Comparison of ENCODE assay signal across 1 cellular context in the genomic region with DNA sequence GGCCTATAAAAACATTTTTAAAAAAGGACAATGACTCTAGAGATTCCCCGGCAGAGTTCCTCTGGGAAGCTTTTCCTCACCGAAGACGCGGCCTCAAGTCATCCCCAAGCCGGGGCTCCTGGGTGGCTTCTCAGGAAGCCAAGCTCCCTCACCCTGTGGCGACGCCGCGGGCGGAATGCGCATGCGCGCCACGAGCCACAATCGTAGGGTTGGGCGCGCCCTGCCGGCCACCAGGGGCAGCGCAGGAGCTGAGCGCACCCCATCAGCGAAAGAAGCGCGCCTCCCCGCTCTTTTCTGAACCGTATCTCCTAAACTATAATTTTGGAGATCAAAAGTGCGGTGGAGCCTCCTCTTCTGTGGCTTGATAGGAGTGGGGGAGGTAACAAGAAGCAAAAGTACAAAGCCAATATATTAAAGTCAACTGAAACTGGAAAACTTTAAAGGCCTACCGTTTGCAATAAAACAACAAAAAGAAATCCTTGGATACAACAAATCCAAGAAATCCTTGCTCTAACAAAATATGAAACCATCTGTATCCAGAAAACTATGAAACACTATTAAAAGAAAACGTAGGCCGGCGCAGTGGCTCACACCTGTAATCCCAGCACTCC.
TF ChIP-seq lines count a peak whose summit lies in the region.

No MANE protein-coding gene starts in this region.

TF ChIP-seq in endothelial cell of umbilical vein, 7 proteins besides CTCF, POLR2A, EP300 and RAD21:
- TF ChIP-seq POLR2AphosphoS5 (IDR thresholded peaks at IDR 0.05; ENCODE audit: insufficient read depth, low read depth, low read length), result no peak
- TF ChIP-seq FOS (IDR thresholded peaks at IDR 0.05; ENCODE audit: borderline replicate concordance, insufficient read depth, low read length), result no peak
- no peak for TF ChIP-seq EZH2 (IDR thresholded peaks at IDR 0.05; ENCODE audit: borderline replicate concordance, low read depth, low read length, severe bottlenecking)
- no peak for TF ChIP-seq MAX (IDR thresholded peaks at IDR 0.05; ENCODE audit: insufficient read depth, insufficient read length)
- TF ChIP-seq GATA2 (IDR thresholded peaks at IDR 0.05; ENCODE audit: insufficient read depth, insufficient read length, low read depth, low read length), result no peak
- no peak for TF ChIP-seq MYC (IDR thresholded peaks at IDR 0.05; ENCODE audit: low read depth, low read length)
- no peak for TF ChIP-seq JUN (IDR thresholded peaks at IDR 0.05; ENCODE audit: borderline replicate concordance, insufficient read depth, insufficient read length, low read depth)
